ENCODE assay signal across 31 cellular contexts in genomic region chr20:7660165-7660564, GRCh38.
"Had no signal": no experiment of that assay in that cellular context is flagged by ENCODE, and none has a peak within 500 bp of the region (broad histone marks: within the 10 kb centered on the region; RNA-seq: fewer than 3 reads in every experiment).

No MANE protein-coding gene starts in this region.

- H3K4me2 ChIP-seq: neural progenitor cell, smooth muscle cell had no signal

- H3K4me1 ChIP-seq: neural progenitor cell, parathyroid adenoma, psoas muscle, spleen, suprapubic skin, testis, tibial artery, transverse colon, upper lobe of right lung, uterus had no signal

- H3K9me3 ChIP-seq: ovary, psoas muscle, spleen, suprapubic skin, testis, tibial artery, transverse colon, upper lobe of right lung, uterus had no signal

- H3K79me2 ChIP-seq: parathyroid adenoma had no signal

- H3K27ac Mint-ChIP-seq: natural killer cell; nephron; neural progenitor cell; progenitor cell of endocrine pancreas; stimulated activated memory B cell treated with anti-CD40 and anti-IgM and Interleukin-4, amounts not matched to agents 10 μg/mL and 1 μg/mL and 100 μg/mL, for 72 hours; stimulated activated naive CD8-positive, alpha-beta T cell treated with anti-CD3 and anti-CD28 coated beads, Interleukin-15, amount 100 ng/mL, for 72 hours; type B pancreatic cell had no signal

- H3K36me3 ChIP-seq: neural progenitor cell, ovary, spleen, suprapubic skin, tibial artery, transverse colon, upper lobe of right lung, uterus had no signal

- H3K27me3 Mint-ChIP-seq: progenitor cell of endocrine pancreas; stimulated activated memory B cell treated with anti-CD40 and anti-IgM and Interleukin-4, amounts not matched to agents 10 μg/mL and 1 μg/mL and 100 μg/mL, for 72 hours; stimulated activated naive CD8-positive, alpha-beta T cell treated with anti-CD3 and anti-CD28 coated beads, Interleukin-15, amount 100 ng/mL, for 72 hours had no signal

- H3K4me1 Mint-ChIP-seq: natural killer cell; stimulated activated memory B cell treated with anti-CD40 and anti-IgM and Interleukin-4, amounts not matched to agents 10 μg/mL and 1 μg/mL and 100 μg/mL, for 72 hours; stimulated activated naive CD8-positive, alpha-beta T cell treated with anti-CD3 and anti-CD28 coated beads, Interleukin-15, amount 100 ng/mL, for 72 hours had no signal

- H3K36me3 Mint-ChIP-seq: natural killer cell; neural progenitor cell; stimulated activated memory B cell treated with anti-CD40 and anti-IgM and Interleukin-4, amounts not matched to agents 10 μg/mL and 1 μg/mL and 100 μg/mL, for 72 hours; type B pancreatic cell had no signal

- H3K4me3 Mint-ChIP-seq: natural killer cell; nephron; neural progenitor cell; stimulated activated memory B cell treated with anti-CD40 and anti-IgM and Interleukin-4, amounts not matched to agents 10 μg/mL and 1 μg/mL and 100 μg/mL, for 72 hours; stimulated activated naive CD8-positive, alpha-beta T cell treated with anti-CD3 and anti-CD28 coated beads, Interleukin-15, amount 100 ng/mL, for 72 hours; type B pancreatic cell had no signal

- H3K27me3 ChIP-seq: neural progenitor cell, ovary, spleen, suprapubic skin, testis, tibial artery, transverse colon, upper lobe of right lung, uterus had no signal

- H3K27ac ChIP-seq: neural progenitor cell, ovary, parathyroid adenoma, psoas muscle, skin epidermis, spleen, suprapubic skin, testis, tibial artery, transverse colon, upper lobe of right lung, uterus had no signal

- H3K9me3 Mint-ChIP-seq: nephron; neural progenitor cell; stimulated activated memory B cell treated with anti-CD40 and anti-IgM and Interleukin-4, amounts not matched to agents 10 μg/mL and 1 μg/mL and 100 μg/mL, for 72 hours; type B pancreatic cell had no signal

- DNase-seq: natural killer cell; occipital lobe; ovary; posterior cingulate gyrus; psoas muscle; right cardiac atrium; spleen; stimulated activated CD4-positive, alpha-beta T cell treated with anti-CD3 and anti-CD28 coated beads, Interleukin-12 subunit alpha, Interleukin-12 subunit beta, amount 100 ng/mL, for 4 hours; stimulated activated CD4-positive, alpha-beta T cell treated with anti-CD3 and anti-CD28 coated beads, Interleukin-1b, Interleukin-23, amount 100 ng/mL, for 48 hours; stimulated activated CD4-positive, alpha-beta T cell treated with anti-CD3 and anti-CD28 coated beads, Interleukin-4, amount 100 ng/mL, for 1 hour; stimulated activated CD4-positive, alpha-beta T cell treated with anti-CD3 and anti-CD28 coated beads, Interleukin-4, amount 100 ng/mL, for 4 hours; stimulated activated CD8-positive, alpha-beta memory T cell treated with anti-CD3 and anti-CD28 coated beads, Interleukin-4, amount 100 ng/mL, for 48 hours; stimulated activated naive CD4-positive, alpha-beta T cell; stimulated activated naive CD8-positive, alpha-beta T cell treated with anti-CD3 and anti-CD28 coated beads, Interleukin-15, amount 100 ng/mL, for 72 hours; stimulated activated naive CD8-positive, alpha-beta T cell treated with anti-CD3 and anti-CD28 coated beads, Interleukin-15, Interleukin-2, amounts not matched to agents 100 U/mL and 50 U/mL, for 24 hours; substantia nigra; testis; tibial artery; transverse colon; upper lobe of right lung; uterus had no signal

- ATAC-seq: natural killer cell; psoas muscle; right cardiac atrium; sciatic nerve; stimulated activated memory B cell treated with anti-CD40 and anti-IgM and Interleukin-4, amounts not matched to agents 10 μg/mL and 1 μg/mL and 100 μg/mL, for 72 hours; stimulated activated naive CD8-positive, alpha-beta T cell treated with anti-CD3 and anti-CD28 coated beads, Interleukin-15, amount 100 ng/mL, for 72 hours; stimulated activated naive CD8-positive, alpha-beta T cell treated with anti-CD3 and anti-CD28 coated beads, Interleukin-15, Interleukin-2, amounts not matched to agents 100 U/mL and 50 U/mL, for 24 hours; upper lobe of right lung had no signal

- H3K4me3 ChIP-seq: neural progenitor cell, ovary, psoas muscle, skin epidermis, smooth muscle cell, spleen, suprapubic skin, testis, tibial artery, transverse colon, upper lobe of right lung, uterus had no signal

- H2AFZ ChIP-seq: neural progenitor cell, parathyroid adenoma had no signal

- H3K9ac ChIP-seq: neural progenitor cell, parathyroid adenoma had no signal
